In genomic region chr11:62649486-62649885, GRCh38 we compare ENCODE assay signal across 13 cellular contexts. TPM values are rescaled to one million over a fixed set of nuclear protein-coding genes. Genes with fewer than 3 reads are reported as not detected.
A peak's percentile ranks its signal among the peaks of the same experiment; 100 is the strongest.
DNase-seq lines count a peak whose midpoint lies in the region; ATAC-seq and TF ChIP-seq lines count a peak whose summit lies in the region.
"Had no signal": no experiment of that assay in that cellular context is flagged by ENCODE, and none has a peak within 500 bp of the region (broad histone marks: within the 10 kb centered on the region; RNA-seq: fewer than 3 reads in every experiment).

No MANE protein-coding gene starts in this region.

- intact Hi-C loops in OCI-LY7 (cut with micrococcal nuclease; ENCODE audit: unreplicated experiment) (no loop called here), spleen (cut with DNase I; ENCODE audit: low total_unique reads) (no loop called here)

- H3K27me3 ChIP-seq in BLaER1 (no peaks in the 10 kb centered on the region), spleen (replicated peaks in 1 of 7) (no peaks in the 10 kb centered on the region), WERI-Rb-1 (ENCODE audit: insufficient read depth, low read depth, severe bottlenecking) (no peaks in the 10 kb centered on the region)

- POLR2A ChIA-PET in OCI-LY7 (lab: Charles Lee) (interaction anchor here (0.7 to 10.5 kb wide), 4 partner anchors 17 to 29 kb away, joined by 4 to 159 read pairs (median 4); partner anchors contain the start of genes C11orf98, CSKMT, LBHD1 and UQCC3), T-cell (lab: Charles Lee) (interaction anchor here (0.6 to 1.1 kb wide), 3 partner anchors 11 to 19 kb away, joined by 3 to 6 read pairs (median 4); partner anchors contain the start of genes C11orf98 (in 1 of the 2) and CSKMT (in 1 of the 2))

- DNase-seq in activated CD8-positive, alpha-beta memory T cell treated with anti-CD3 and anti-CD28 coated beads, Interleukin-2, amount 10 ng/mL, durations not matched to agents 7 days and 5 days: no peak
- no peak for DNase-seq in activated CD8-positive, alpha-beta memory T cell treated with anti-CD3 and anti-CD28 coated beads, Interleukin-2, amount 50 U/mL, for 4 hours
- peak; percentile 34 for DNase-seq in OCI-LY7 (ENCODE audit: low spot score)
- DNase-seq in spleen: peak; percentile 62
- DNase-seq in WERI-Rb-1: no peak
- no peak for DNase-seq in T-cell
- DNase-seq: Calu3, DMS 273 treated with DMSO at 0.1 percent for 48 hours, H7, IMR-90 had no signal

- ATAC-seq in activated CD8-positive, alpha-beta memory T cell treated with anti-CD3 and anti-CD28 coated beads, Interleukin-2, amount 10 ng/mL, durations not matched to agents 7 days and 5 days: no peak
- ATAC-seq in HG03175 (IDR thresholded peaks at IDR 0.05; ENCODE audit: unreplicated experiment): no peak
- ATAC-seq in T-cell (replicated peaks in 1 of 4): no peak
- ATAC-seq: GM23338 had no signal

- H3K4me2 ChIP-seq in BLaER1 (no peak overlapping the region), OCI-LY7 (ENCODE audit: low read length) (no peak overlapping the region)
- H3K4me2 ChIP-seq: GM23338 had no signal

- CTCF ChIA-PET in activated CD8-positive, alpha-beta memory T cell treated with anti-CD3 and anti-CD28 coated beads, Interleukin-2, amount 10 ng/mL, durations not matched to agents 7 days and 5 days (lab: Charles Lee): interaction anchor here (1.5 to 2.0 kb wide), 4 partner anchors 15 to 225 kb away, joined by 3 to 7 read pairs (median 6); partner anchors contain the start of genes C11orf98 and CSKMT
- CTCF ChIA-PET in OCI-LY7 (lab: Charles Lee; ENCODE audit: unreplicated experiment) (no interaction called here), T-cell (lab: Charles Lee) (no interaction called here)

- no peak for TF ChIP-seq POLR2A in spleen (IDR thresholded peaks at IDR 0.05)

- H2AFZ ChIP-seq in OCI-LY7 (ENCODE audit: low read length): no peak overlapping the region
- H2AFZ ChIP-seq: GM23338 had no signal

- H3K4me1 ChIP-seq in BLaER1 (peaks cover 49% of the 10 kb centered on the region), OCI-LY7 (ENCODE audit: insufficient read depth, low read length, poor library complexity, severe bottlenecking) (peaks cover 39% of the 10 kb centered on the region), spleen (peaks cover 29 to 77% (median 53%) of the 10 kb centered on the region in 6 donors)

- H3K9me3 ChIP-seq in BLaER1 (no peaks in the 10 kb centered on the region), OCI-LY7 (ENCODE audit: low read length) (no peaks in the 10 kb centered on the region), spleen (no peaks in the 10 kb centered on the region), WERI-Rb-1 (ENCODE audit: severe bottlenecking) (no peaks in the 10 kb centered on the region)

- BruUV-seq in OCI-LY7 (replicated peaks; lab: Mats Ljungman, UMichigan): no TSS peak

- 86 to 89% (median 89%) methylated on average over 11 of the region's 11 CpGs for WGBS in spleen, 5 donors

- peaks cover 63% of the 10 kb centered on the region for H4K20me1 ChIP-seq in BLaER1
- H4K20me1 ChIP-seq in OCI-LY7 (ENCODE audit: insufficient read depth, low read length): no peaks in the 10 kb centered on the region

- H3K9ac ChIP-seq in BLaER1: peak overlapping the region; percentile 45; the same call in 1 of the 2 replicates

- H3K36me3 Mint-ChIP-seq in activated CD8-positive, alpha-beta memory T cell treated with anti-CD3 and anti-CD28 coated beads, Interleukin-2, amount 10 ng/mL, durations not matched to agents 7 days and 5 days: peaks cover 14% of the 10 kb centered on the region
- peaks cover 4% of the 10 kb centered on the region for H3K36me3 Mint-ChIP-seq in T-cell

- H3K4me3 ChIP-seq in BLaER1 (no peak overlapping the region), OCI-LY7 (ENCODE audit: low read depth, low read length, poor library complexity, severe bottlenecking) (no peak overlapping the region), spleen (no peak overlapping the region), WERI-Rb-1 (ENCODE audit: low read depth, low read length) (no peak overlapping the region)
- H3K4me3 ChIP-seq: GM23338 had no signal

- peaks cover 42% of the 10 kb centered on the region for H3K79me2 ChIP-seq in OCI-LY7 (ENCODE audit: insufficient read depth, low read depth, low read length)

- peaks cover 44% of the 10 kb centered on the region for H3K4me1 Mint-ChIP-seq in activated CD8-positive, alpha-beta memory T cell treated with anti-CD3 and anti-CD28 coated beads, Interleukin-2, amount 10 ng/mL, durations not matched to agents 7 days and 5 days
- H3K4me1 Mint-ChIP-seq in T-cell: peaks cover 38 to 45% (median 42%) of the 10 kb centered on the region in 3 donors

- no peaks in the 10 kb centered on the region for H3K9me3 Mint-ChIP-seq in activated CD8-positive, alpha-beta memory T cell treated with anti-CD3 and anti-CD28 coated beads, Interleukin-2, amount 10 ng/mL, durations not matched to agents 7 days and 5 days (ENCODE audit: low read depth)
- H3K9me3 Mint-ChIP-seq in T-cell: no peaks in the 10 kb centered on the region

- H3K27ac ChIP-seq in BLaER1 (no peak overlapping the region), OCI-LY7 (ENCODE audit: low read depth, low read length, poor library complexity, severe bottlenecking) (no peak overlapping the region), spleen (no peak overlapping the region), WERI-Rb-1 (no peak overlapping the region)

- H3K9me2 ChIP-seq in OCI-LY7 (ENCODE audit: insufficient read depth, low read length): no peaks in the 10 kb centered on the region

- H3K27ac Mint-ChIP-seq in activated CD8-positive, alpha-beta memory T cell treated with anti-CD3 and anti-CD28 coated beads, Interleukin-2, amount 10 ng/mL, durations not matched to agents 7 days and 5 days: peak overlapping the region; percentile 19
- H3K27ac Mint-ChIP-seq in T-cell: no peak overlapping the region
- H3K27ac Mint-ChIP-seq: GM23338 had no signal

- H3K36me3 ChIP-seq in BLaER1 (peaks cover 49% of the 10 kb centered on the region), OCI-LY7 (ENCODE audit: insufficient read depth, low read length) (peaks cover 32% of the 10 kb centered on the region), spleen (peaks cover 0 to 35% (median 24%) of the 10 kb centered on the region in 6 donors), WERI-Rb-1 (peaks cover 35% of the 10 kb centered on the region)

- TF ChIP-seq CTCF in OCI-LY7 (conservative IDR thresholded peaks at IDR 0.05; ENCODE audit: low read length) (no peak), spleen (IDR thresholded peaks at IDR 0.05 in 8 of 11, conservative IDR thresholded peaks at IDR 0.05 in 3 of 11) (no peak), WERI-Rb-1 (IDR thresholded peaks at IDR 0.05; ENCODE audit: low read depth, low read length) (no peak)

- H3K27me3 Mint-ChIP-seq in activated CD8-positive, alpha-beta memory T cell treated with anti-CD3 and anti-CD28 coated beads, Interleukin-2, amount 10 ng/mL, durations not matched to agents 7 days and 5 days: no peaks in the 10 kb centered on the region
- no peaks in the 10 kb centered on the region for H3K27me3 Mint-ChIP-seq in T-cell

- no peak overlapping the region for H3K4me3 Mint-ChIP-seq in activated CD8-positive, alpha-beta memory T cell treated with anti-CD3 and anti-CD28 coated beads, Interleukin-2, amount 10 ng/mL, durations not matched to agents 7 days and 5 days
- no peak overlapping the region for H3K4me3 Mint-ChIP-seq in T-cell
- H3K4me3 Mint-ChIP-seq: GM23338 had no signal

RNA-seq across cellular contexts. Expression of gene GANAB, which starts 3.1 kb away (rescaled TPM):
- total RNA-seq in activated CD8-positive, alpha-beta memory T cell treated with anti-CD3 and anti-CD28 coated beads, Interleukin-2, amount 10 ng/mL, durations not matched to agents 7 days and 5 days: 100 to 1,000 TPM; 248 to 275 TPM
- 91.4 and 108 TPM in 2 replicates for total RNA-seq in OCI-LY7 (2014; rRNA removed; shearing (Covaris generic))
- total RNA-seq in OCI-LY7 (2022) (205 and 217 TPM in 2 replicates), spleen (100 to 1,000 TPM; 122 to 245 (median 198) TPM), T-cell (100 to 1,000 TPM; 216 to 278 (median 257) TPM)
- polyA plus RNA-seq in spleen: 10 to 100 TPM; 49.0 to 72.4 (median 53.6) TPM

RNA-seq across cellular contexts. Expression of gene INTS5, which starts 3.6 kb away (rescaled TPM):
- total RNA-seq in activated CD8-positive, alpha-beta memory T cell treated with anti-CD3 and anti-CD28 coated beads, Interleukin-2, amount 10 ng/mL, durations not matched to agents 7 days and 5 days: 10 to 100 TPM; 27.9 to 35.7 TPM
- total RNA-seq in OCI-LY7 (2014; rRNA removed; shearing (Covaris generic)): 22.5 and 25.5 TPM in 2 replicates
- total RNA-seq in OCI-LY7 (2022) (22.1 and 25.1 TPM in 2 replicates), spleen (10 to 100 TPM; 16.9 to 34.5 (median 24.8) TPM), T-cell (10 to 100 TPM; 14.4 to 39.0 (median 34.8) TPM)
- 10 to 100 TPM in 1 of 3 donors, 1 to 10 TPM in 2; 4.4 to 13.7 (median 7.0) TPM for polyA plus RNA-seq in spleen

RNA-seq across cellular contexts. Expression of gene C11orf98, which starts 15.5 kb away (rescaled TPM):
- 100 to 1,000 TPM; 130 to 131 TPM for total RNA-seq in activated CD8-positive, alpha-beta memory T cell treated with anti-CD3 and anti-CD28 coated beads, Interleukin-2, amount 10 ng/mL, durations not matched to agents 7 days and 5 days
- total RNA-seq in OCI-LY7 (2014; rRNA removed; shearing (Covaris generic)): 148 and 194 TPM in 2 replicates
- 84.4 and 105 TPM in 2 replicates for total RNA-seq in OCI-LY7 (2022)
- 10 to 100 TPM; 30.9 to 43.7 (median 42.5) TPM for total RNA-seq in spleen
- polyA plus RNA-seq in spleen: 100 to 1,000 TPM; 144 to 164 (median 152) TPM
- total RNA-seq in T-cell: 10 to 100 TPM; 28.3 to 62.6 (median 54.8) TPM

RNA-seq across cellular contexts. Expression of gene CSKMT, which starts 15.6 kb away (rescaled TPM):
- total RNA-seq in activated CD8-positive, alpha-beta memory T cell treated with anti-CD3 and anti-CD28 coated beads, Interleukin-2, amount 10 ng/mL, durations not matched to agents 7 days and 5 days: 10 to 100 TPM; 23.7 to 31.0 TPM
- 88.4 and 90.8 TPM in 2 replicates for total RNA-seq in OCI-LY7 (2014; rRNA removed; shearing (Covaris generic))
- 52.6 and 80.1 TPM in 2 replicates for total RNA-seq in OCI-LY7 (2022)
- total RNA-seq in spleen: 10 to 100 TPM in 6 of 7 donors, 1 to 10 TPM in 1; 3.0 to 19.4 (median 13.2) TPM
- polyA plus RNA-seq in spleen: 10 to 100 TPM; 32.6 to 59.4 (median 40.3) TPM
- 10 to 100 TPM; 14.8 to 35.6 (median 27.4) TPM for total RNA-seq in T-cell

RNA-seq across cellular contexts. Expression of gene UQCC3, which starts 22.0 kb away (rescaled TPM):
- 1 to 10 TPM; 7.2 to 9.0 TPM for total RNA-seq in activated CD8-positive, alpha-beta memory T cell treated with anti-CD3 and anti-CD28 coated beads, Interleukin-2, amount 10 ng/mL, durations not matched to agents 7 days and 5 days
- 40.0 and 40.3 TPM in 2 replicates for total RNA-seq in OCI-LY7 (2014; rRNA removed; shearing (Covaris generic))
- 13.1 and 15.5 TPM in 2 replicates for total RNA-seq in OCI-LY7 (2022)
- total RNA-seq in spleen: 1 to 10 TPM; 4.9 to 6.5 (median 5.9) TPM
- 10 to 100 TPM; 20.2 to 23.7 (median 23.3) TPM for polyA plus RNA-seq in spleen
- 1 to 10 TPM; 2.7 to 9.3 (median 8.1) TPM for total RNA-seq in T-cell

Comparison
In these comparisons a context has a peak if more than half of its experiments do, and no peak if none do; other contexts are left out.
1. DNase-seq: peak in OCI-LY7 (single experiment) and spleen (single experiment); none in activated CD8-positive, alpha-beta memory T cell treated with anti-CD3 and anti-CD28 coated beads, Interleukin-2, amount 10 ng/mL, durations not matched to agents 7 days and 5 days (single experiment), activated CD8-positive, alpha-beta memory T cell treated with anti-CD3 and anti-CD28 coated beads, Interleukin-2, amount 50 U/mL, for 4 hours (single experiment), WERI-Rb-1 (single experiment) and T-cell (0 of 34).